1 cellular context compared by ENCODE assay signal in the genomic region with DNA sequence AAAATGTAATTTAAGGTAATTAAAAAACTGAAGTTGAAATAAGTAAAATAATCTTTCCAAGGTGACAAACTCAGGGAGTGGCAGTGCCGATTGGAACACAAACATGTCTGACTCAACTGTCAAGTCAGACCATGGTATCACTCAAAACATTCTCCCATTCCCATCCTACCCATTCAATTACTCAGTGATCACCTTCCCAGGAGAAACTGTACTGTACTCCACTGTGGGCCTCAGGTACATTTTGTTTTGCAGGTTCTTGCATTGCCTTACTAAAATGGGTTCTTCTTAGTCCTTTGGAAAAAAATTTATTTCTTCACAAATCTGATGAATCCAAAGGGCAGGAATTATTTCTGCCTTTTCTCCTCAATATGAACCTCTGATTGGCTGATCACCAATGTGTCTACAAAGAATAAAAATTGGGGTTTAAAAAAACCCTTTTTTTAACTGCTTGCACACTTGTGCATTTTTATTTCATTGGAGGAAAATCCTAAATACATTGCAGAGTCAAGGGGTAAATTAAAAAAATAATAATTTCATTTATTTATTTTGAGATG.
TF ChIP-seq lines count a peak whose summit lies in the region.

No MANE protein-coding gene starts in this region.

TF ChIP-seq in K562, 482 proteins besides CTCF, POLR2A, EP300 and RAD21 (continued from another document and continues in another):
- TF ChIP-seq, protein P1, sequence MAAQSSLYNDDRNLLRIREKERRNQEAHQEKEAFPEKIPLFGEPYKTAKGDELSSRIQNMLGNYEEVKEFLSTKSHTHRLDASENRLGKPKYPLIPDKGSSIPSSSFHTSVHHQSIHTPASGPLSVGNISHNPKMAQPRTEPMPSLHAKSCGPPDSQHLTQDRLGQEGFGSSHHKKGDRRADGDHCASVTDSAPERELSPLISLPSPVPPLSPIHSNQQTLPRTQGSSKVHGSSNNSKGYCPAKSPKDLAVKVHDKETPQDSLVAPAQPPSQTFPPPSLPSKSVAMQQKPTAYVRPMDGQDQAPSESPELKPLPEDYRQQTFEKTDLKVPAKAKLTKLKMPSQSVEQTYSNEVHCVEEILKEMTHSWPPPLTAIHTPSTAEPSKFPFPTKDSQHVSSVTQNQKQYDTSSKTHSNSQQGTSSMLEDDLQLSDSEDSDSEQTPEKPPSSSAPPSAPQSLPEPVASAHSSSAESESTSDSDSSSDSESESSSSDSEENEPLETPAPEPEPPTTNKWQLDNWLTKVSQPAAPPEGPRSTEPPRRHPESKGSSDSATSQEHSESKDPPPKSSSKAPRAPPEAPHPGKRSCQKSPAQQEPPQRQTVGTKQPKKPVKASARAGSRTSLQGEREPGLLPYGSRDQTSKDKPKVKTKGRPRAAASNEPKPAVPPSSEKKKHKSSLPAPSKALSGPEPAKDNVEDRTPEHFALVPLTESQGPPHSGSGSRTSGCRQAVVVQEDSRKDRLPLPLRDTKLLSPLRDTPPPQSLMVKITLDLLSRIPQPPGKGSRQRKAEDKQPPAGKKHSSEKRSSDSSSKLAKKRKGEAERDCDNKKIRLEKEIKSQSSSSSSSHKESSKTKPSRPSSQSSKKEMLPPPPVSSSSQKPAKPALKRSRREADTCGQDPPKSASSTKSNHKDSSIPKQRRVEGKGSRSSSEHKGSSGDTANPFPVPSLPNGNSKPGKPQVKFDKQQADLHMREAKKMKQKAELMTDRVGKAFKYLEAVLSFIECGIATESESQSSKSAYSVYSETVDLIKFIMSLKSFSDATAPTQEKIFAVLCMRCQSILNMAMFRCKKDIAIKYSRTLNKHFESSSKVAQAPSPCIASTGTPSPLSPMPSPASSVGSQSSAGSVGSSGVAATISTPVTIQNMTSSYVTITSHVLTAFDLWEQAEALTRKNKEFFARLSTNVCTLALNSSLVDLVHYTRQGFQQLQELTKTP (IDR thresholded peaks at IDR 0.05; ENCODE audit: low read depth in 1 of 2, partially characterized antibody in 2 of 2) = no peak
- TF ChIP-seq ZNF384 (IDR thresholded peaks at IDR 0.05; ENCODE audit: low read depth, low read length) (no peak), HSF4 (CRISPR knock-in tag; IDR thresholded peaks at IDR 0.05; ENCODE audit: borderline replicate concordance) (no peak), ZNF696 (CRISPR knock-in tag; conservative IDR thresholded peaks at IDR 0.05) (no peak), CHD1 (IDR thresholded peaks at IDR 0.05; ENCODE audit: low read length) (no peak), ZNF253 (CRISPR knock-in tag; conservative IDR thresholded peaks at IDR 0.05) (no peak), RNF2 (IDR thresholded peaks at IDR 0.05) (no peak), CXXC5 (CRISPR knock-in tag; IDR thresholded peaks at IDR 0.05) (no peak; the same call in 1 of the 2 replicates), TRIM24 (IDR thresholded peaks at IDR 0.05) (no peak), MCM2 (IDR thresholded peaks at IDR 0.05; ENCODE audit: low read depth) (no peak), HNRNPK (IDR thresholded peaks at IDR 0.05; ENCODE audit: low read depth, low read length, poor library complexity, severe bottlenecking) (no peak), ZNF134 (CRISPR knock-in tag; conservative IDR thresholded peaks at IDR 0.05) (no peak), SMARCB1 (IDR thresholded peaks at IDR 0.05; ENCODE audit: insufficient read length, low read depth) (no peak), MEF2D (tag; conservative IDR thresholded peaks at IDR 0.05; ENCODE audit: low read depth) (no peak), LCOR (CRISPR knock-in tag; IDR thresholded peaks at IDR 0.05) (no peak), CCAR2 (IDR thresholded peaks at IDR 0.05; ENCODE audit: low read depth, low read length) (no peak), SRF (CRISPR knock-in tag; IDR thresholded peaks at IDR 0.05) (no peak), MTA1 (IDR thresholded peaks at IDR 0.05; ENCODE audit: borderline replicate concordance) (no peak), SPI1 (IDR thresholded peaks at IDR 0.05; ENCODE audit: borderline replicate concordance, low read depth, low read length) (no peak), GTF2A2 (tag; IDR thresholded peaks at IDR 0.05) (0 out of 2 replicates have a peak, but pooled peaks have one; percentile 64), ZNF212 (CRISPR knock-in tag; IDR thresholded peaks at IDR 0.05) (no peak), POLR2AphosphoS5 (IDR thresholded peaks at IDR 0.05; ENCODE audit: control insufficient read depth, insufficient read depth, low read depth, low read length) (no peak), ZNF695 (CRISPR knock-in tag; IDR thresholded peaks at IDR 0.05) (no peak), MAFF (IDR thresholded peaks at IDR 0.05; ENCODE audit: low read length) (no peak), KDM5B (IDR thresholded peaks at IDR 0.05; ENCODE audit: insufficient replicate concordance, low read depth, low read length) (no peak), ZNF121 (CRISPR knock-in tag; conservative IDR thresholded peaks at IDR 0.05) (no peak), SMAD1 (IDR thresholded peaks at IDR 0.05; ENCODE audit: low read depth, low read length, partially characterized antibody) (no peak), SAFB (IDR thresholded peaks at IDR 0.05; ENCODE audit: borderline replicate concordance, low read depth, low read length) (no peak), ADNP (tag; IDR thresholded peaks at IDR 0.05) (peak; percentile 58; the same call in 1 of the 2 replicates), ARID1B (IDR thresholded peaks at IDR 0.05) (no peak), ZNF41 (CRISPR knock-in tag; conservative IDR thresholded peaks at IDR 0.05) (no peak; the same call in 1 of the 2 replicates), SNRNP70 (optimal IDR thresholded peaks at IDR 0.05; ENCODE audit: low read depth, low read length) (no peak), ZNF589 (CRISPR knock-in tag; IDR thresholded peaks at IDR 0.05; ENCODE audit: low read depth) (peak; percentile 35; the same call in 1 of the 2 replicates), DACH1 (IDR thresholded peaks at IDR 0.05; ENCODE audit: partially characterized antibody) (no peak), ZEB2 (IDR thresholded peaks at IDR 0.05) (no peak), GATAD2A (IDR thresholded peaks at IDR 0.05) (no peak)
- TF ChIP-seq, protein P2, sequence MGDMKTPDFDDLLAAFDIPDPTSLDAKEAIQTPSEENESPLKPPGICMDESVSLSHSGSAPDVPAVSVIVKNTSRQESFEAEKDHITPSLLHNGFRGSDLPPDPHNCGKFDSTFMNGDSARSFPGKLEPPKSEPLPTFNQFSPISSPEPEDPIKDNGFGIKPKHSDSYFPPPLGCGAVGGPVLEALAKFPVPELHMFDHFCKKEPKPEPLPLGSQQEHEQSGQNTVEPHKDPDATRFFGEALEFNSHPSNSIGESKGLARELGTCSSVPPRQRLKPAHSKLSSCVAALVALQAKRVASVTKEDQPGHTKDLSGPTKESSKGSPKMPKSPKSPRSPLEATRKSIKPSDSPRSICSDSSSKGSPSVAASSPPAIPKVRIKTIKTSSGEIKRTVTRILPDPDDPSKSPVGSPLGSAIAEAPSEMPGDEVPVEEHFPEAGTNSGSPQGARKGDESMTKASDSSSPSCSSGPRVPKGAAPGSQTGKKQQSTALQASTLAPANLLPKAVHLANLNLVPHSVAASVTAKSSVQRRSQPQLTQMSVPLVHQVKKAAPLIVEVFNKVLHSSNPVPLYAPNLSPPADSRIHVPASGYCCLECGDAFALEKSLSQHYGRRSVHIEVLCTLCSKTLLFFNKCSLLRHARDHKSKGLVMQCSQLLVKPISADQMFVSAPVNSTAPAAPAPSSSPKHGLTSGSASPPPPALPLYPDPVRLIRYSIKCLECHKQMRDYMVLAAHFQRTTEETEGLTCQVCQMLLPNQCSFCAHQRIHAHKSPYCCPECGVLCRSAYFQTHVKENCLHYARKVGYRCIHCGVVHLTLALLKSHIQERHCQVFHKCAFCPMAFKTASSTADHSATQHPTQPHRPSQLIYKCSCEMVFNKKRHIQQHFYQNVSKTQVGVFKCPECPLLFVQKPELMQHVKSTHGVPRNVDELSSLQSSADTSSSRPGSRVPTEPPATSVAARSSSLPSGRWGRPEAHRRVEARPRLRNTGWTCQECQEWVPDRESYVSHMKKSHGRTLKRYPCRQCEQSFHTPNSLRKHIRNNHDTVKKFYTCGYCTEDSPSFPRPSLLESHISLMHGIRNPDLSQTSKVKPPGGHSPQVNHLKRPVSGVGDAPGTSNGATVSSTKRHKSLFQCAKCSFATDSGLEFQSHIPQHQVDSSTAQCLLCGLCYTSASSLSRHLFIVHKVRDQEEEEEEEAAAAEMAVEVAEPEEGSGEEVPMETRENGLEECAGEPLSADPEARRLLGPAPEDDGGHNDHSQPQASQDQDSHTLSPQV (IDR thresholded peaks at IDR 0.05) = 0 out of 2 replicates have a peak, but pooled peaks have one; percentile 14
- TF ChIP-seq, protein P3, sequence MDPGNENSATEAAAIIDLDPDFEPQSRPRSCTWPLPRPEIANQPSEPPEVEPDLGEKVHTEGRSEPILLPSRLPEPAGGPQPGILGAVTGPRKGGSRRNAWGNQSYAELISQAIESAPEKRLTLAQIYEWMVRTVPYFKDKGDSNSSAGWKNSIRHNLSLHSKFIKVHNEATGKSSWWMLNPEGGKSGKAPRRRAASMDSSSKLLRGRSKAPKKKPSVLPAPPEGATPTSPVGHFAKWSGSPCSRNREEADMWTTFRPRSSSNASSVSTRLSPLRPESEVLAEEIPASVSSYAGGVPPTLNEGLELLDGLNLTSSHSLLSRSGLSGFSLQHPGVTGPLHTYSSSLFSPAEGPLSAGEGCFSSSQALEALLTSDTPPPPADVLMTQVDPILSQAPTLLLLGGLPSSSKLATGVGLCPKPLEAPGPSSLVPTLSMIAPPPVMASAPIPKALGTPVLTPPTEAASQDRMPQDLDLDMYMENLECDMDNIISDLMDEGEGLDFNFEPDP (CRISPR knock-in tag; IDR thresholded peaks at IDR 0.05) = no peak
- TF ChIP-seq, protein P4, sequence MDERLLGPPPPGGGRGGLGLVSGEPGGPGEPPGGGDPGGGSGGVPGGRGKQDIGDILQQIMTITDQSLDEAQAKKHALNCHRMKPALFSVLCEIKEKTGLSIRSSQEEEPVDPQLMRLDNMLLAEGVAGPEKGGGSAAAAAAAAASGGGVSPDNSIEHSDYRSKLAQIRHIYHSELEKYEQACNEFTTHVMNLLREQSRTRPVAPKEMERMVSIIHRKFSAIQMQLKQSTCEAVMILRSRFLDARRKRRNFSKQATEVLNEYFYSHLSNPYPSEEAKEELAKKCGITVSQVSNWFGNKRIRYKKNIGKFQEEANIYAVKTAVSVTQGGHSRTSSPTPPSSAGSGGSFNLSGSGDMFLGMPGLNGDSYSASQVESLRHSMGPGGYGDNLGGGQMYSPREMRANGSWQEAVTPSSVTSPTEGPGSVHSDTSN (CRISPR knock-in tag; IDR thresholded peaks at IDR 0.05; ENCODE audit: low read depth) = no peak
- TF ChIP-seq, protein P4 (tag; conservative IDR thresholded peaks at IDR 0.05; ENCODE audit: low read depth) = 0 out of 2 replicates have a peak, but pooled peaks have one; percentile 8
- TF ChIP-seq, protein P5, sequence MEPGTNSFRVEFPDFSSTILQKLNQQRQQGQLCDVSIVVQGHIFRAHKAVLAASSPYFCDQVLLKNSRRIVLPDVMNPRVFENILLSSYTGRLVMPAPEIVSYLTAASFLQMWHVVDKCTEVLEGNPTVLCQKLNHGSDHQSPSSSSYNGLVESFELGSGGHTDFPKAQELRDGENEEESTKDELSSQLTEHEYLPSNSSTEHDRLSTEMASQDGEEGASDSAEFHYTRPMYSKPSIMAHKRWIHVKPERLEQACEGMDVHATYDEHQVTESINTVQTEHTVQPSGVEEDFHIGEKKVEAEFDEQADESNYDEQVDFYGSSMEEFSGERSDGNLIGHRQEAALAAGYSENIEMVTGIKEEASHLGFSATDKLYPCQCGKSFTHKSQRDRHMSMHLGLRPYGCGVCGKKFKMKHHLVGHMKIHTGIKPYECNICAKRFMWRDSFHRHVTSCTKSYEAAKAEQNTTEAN (CRISPR knock-in tag; IDR thresholded peaks at IDR 0.05) = no peak
- TF ChIP-seq, protein P6, sequence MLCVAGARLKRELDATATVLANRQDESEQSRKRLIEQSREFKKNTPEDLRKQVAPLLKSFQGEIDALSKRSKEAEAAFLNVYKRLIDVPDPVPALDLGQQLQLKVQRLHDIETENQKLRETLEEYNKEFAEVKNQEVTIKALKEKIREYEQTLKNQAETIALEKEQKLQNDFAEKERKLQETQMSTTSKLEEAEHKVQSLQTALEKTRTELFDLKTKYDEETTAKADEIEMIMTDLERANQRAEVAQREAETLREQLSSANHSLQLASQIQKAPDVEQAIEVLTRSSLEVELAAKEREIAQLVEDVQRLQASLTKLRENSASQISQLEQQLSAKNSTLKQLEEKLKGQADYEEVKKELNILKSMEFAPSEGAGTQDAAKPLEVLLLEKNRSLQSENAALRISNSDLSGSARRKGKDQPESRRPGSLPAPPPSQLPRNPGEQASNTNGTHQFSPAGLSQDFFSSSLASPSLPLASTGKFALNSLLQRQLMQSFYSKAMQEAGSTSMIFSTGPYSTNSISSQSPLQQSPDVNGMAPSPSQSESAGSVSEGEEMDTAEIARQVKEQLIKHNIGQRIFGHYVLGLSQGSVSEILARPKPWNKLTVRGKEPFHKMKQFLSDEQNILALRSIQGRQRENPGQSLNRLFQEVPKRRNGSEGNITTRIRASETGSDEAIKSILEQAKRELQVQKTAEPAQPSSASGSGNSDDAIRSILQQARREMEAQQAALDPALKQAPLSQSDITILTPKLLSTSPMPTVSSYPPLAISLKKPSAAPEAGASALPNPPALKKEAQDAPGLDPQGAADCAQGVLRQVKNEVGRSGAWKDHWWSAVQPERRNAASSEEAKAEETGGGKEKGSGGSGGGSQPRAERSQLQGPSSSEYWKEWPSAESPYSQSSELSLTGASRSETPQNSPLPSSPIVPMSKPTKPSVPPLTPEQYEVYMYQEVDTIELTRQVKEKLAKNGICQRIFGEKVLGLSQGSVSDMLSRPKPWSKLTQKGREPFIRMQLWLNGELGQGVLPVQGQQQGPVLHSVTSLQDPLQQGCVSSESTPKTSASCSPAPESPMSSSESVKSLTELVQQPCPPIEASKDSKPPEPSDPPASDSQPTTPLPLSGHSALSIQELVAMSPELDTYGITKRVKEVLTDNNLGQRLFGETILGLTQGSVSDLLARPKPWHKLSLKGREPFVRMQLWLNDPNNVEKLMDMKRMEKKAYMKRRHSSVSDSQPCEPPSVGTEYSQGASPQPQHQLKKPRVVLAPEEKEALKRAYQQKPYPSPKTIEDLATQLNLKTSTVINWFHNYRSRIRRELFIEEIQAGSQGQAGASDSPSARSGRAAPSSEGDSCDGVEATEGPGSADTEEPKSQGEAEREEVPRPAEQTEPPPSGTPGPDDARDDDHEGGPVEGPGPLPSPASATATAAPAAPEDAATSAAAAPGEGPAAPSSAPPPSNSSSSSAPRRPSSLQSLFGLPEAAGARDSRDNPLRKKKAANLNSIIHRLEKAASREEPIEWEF (CRISPR knock-in tag; IDR thresholded peaks at IDR 0.05) = no peak
